ENCODE assay signal across 17 cellular contexts in the genomic region with DNA sequence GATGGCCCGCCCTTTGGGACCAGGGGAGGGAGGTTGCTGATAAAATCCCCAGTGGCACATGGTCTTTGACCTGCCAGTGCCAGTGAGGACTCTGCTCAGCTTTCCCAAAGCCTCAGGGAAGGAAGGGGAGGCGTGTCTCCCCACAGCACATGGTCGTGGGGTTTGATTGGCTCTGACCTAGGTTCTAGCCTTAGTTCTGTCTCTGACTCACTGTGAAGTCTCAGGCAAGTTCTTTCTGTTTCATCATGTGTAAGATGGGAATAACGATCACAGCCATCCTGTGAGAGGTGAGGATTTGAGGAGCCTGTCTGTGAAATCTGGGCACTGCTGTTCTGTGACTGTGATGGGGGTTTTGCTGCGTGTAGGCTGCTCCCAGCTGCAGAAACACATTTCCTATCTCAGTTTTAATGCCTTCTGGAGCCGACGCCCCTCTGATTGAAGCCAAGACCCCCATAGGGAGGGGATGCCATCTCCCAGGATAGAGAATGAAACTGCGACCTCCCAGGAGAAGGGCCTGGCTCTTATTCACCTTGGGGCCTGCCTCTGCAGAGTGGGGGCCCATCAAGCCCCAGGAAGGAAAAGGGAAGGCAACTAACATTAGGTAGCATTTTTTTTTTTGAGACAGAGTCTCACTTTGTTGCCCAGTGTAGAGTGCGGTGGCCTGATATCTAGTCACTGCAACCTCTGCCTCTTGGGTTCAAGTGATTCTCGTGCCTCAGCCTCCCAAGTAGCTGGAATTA.
DNase-seq lines count a peak whose midpoint lies in the region; ATAC-seq and TF ChIP-seq lines count a peak whose summit lies in the region.
"Had no signal": no experiment of that assay in that cellular context is flagged by ENCODE, and none has a peak within 500 bp of the region (broad histone marks: within the 10 kb centered on the region; RNA-seq: fewer than 3 reads in every experiment).

No MANE protein-coding gene starts in this region.

- H3K27me3 ChIP-seq in Caco-2 (replicated peaks; ENCODE audit: control insufficient read depth, insufficient read depth, low read length) (no peaks in the 10 kb centered on the region), MG63 (no peaks in the 10 kb centered on the region)
- H3K27me3 ChIP-seq: SJSA1 had no signal

- no peaks in the 10 kb centered on the region; the same call in 1 of the 2 replicates for H3K9me3 ChIP-seq in Caco-2
- no peaks in the 10 kb centered on the region for H3K9me3 ChIP-seq in MG63
- H3K9me3 ChIP-seq: SJSA1 had no signal

- no peaks in the 10 kb centered on the region for H3K27me3 Mint-ChIP-seq in Caco-2 (ENCODE audit: insufficient read depth, unreplicated experiment)
- peaks cover 9% of the 10 kb centered on the region for H3K27me3 Mint-ChIP-seq in nephron (ENCODE audit: low read depth)

- intact Hi-C loops in Caco-2 (cut with micrococcal nuclease; ENCODE audit: unreplicated experiment), result no loop called here

- ATAC-seq in HG02623 (IDR thresholded peaks at IDR 0.05; ENCODE audit: unreplicated experiment), result no peak
- no peak for ATAC-seq in GM18505 (IDR thresholded peaks at IDR 0.05; ENCODE audit: unreplicated experiment)
- ATAC-seq: activated naive CD8-positive, alpha-beta T cell treated with anti-CD3 and anti-CD28 coated beads, Interleukin-2, amount 50 U/mL, for 24 hours; left lobe of liver had no signal

- TF ChIP-seq POLR2A in GM18505 (IDR thresholded peaks at IDR 0.05; ENCODE audit: borderline replicate concordance, extremely low read depth, insufficient read depth, insufficient read length), result no peak

- no peaks in the 10 kb centered on the region for H3K36me3 ChIP-seq in Caco-2 (ENCODE audit: control insufficient read depth, insufficient read depth, low read length)
- H3K36me3 ChIP-seq in MG63, result no peaks in the 10 kb centered on the region
- H3K36me3 ChIP-seq: SJSA1 had no signal

- CTCF ChIA-PET in Caco-2 (lab: Charles Lee), result no interaction called here

- H3K4me1 Mint-ChIP-seq in Caco-2 (ENCODE audit: low read depth, unreplicated experiment), result peaks cover 26% of the 10 kb centered on the region
- peaks cover 47% of the 10 kb centered on the region for H3K4me1 Mint-ChIP-seq in nephron
- H3K4me1 Mint-ChIP-seq: activated naive CD8-positive, alpha-beta T cell treated with anti-CD3 and anti-CD28 coated beads, Interleukin-2, amount 50 U/mL, for 24 hours had no signal

- H3K4me3 ChIP-seq in Caco-2 (ENCODE audit: low read depth, low read length) (no peak overlapping the region), MG63 (no peak overlapping the region), epithelial cell of esophagus (ENCODE audit: low read length) (no peak overlapping the region)
- H3K4me3 ChIP-seq: SJSA1 had no signal

- H3K27ac Mint-ChIP-seq in Caco-2 (ENCODE audit: unreplicated experiment) (peak overlapping the region; percentile 72), nephron (peak overlapping the region; percentile 69 to 97 (median 90))
- H3K27ac Mint-ChIP-seq: activated naive CD8-positive, alpha-beta T cell treated with anti-CD3 and anti-CD28 coated beads, Interleukin-2, amount 50 U/mL, for 24 hours had no signal

- BruUV-seq in Caco-2 (replicated peaks; lab: Mats Ljungman, UMichigan), result no TSS peak

- POLR2A ChIA-PET in Caco-2 (lab: Charles Lee), result no interaction called here

- H3K4me1 ChIP-seq in Caco-2, result peaks cover 21% of the 10 kb centered on the region
- H3K4me1 ChIP-seq: SJSA1 had no signal

- TF ChIP-seq CTCF in Caco-2 (IDR thresholded peaks at IDR 0.05; ENCODE audit: insufficient read depth in 1 of 2, low read depth in 1 of 2, low read length in 1 of 2, severe bottlenecking in 1 of 2, unreplicated experiment in 1 of 2), result no peak
- no peak for TF ChIP-seq CTCF in epithelial cell of esophagus (IDR thresholded peaks at IDR 0.05; ENCODE audit: insufficient read depth, low read depth, low read length, missing control alignments)
- TF ChIP-seq CTCF in nephron (IDR thresholded peaks at IDR 0.05; ENCODE audit: unreplicated experiment in 3 of 3), result no peak

- H3K36me3 Mint-ChIP-seq in Caco-2 (ENCODE audit: insufficient read depth, unreplicated experiment), result peaks cover 7% of the 10 kb centered on the region
- no peaks in the 10 kb centered on the region for H3K36me3 Mint-ChIP-seq in nephron (ENCODE audit: low read depth)

- H3K9me3 Mint-ChIP-seq in Caco-2 (ENCODE audit: unreplicated experiment) (peaks cover 18% of the 10 kb centered on the region), nephron (peaks cover 8% of the 10 kb centered on the region)

- H3K4me3 Mint-ChIP-seq in Caco-2 (ENCODE audit: unreplicated experiment), result no peak overlapping the region
- no peak overlapping the region for H3K4me3 Mint-ChIP-seq in nephron
- H3K4me3 Mint-ChIP-seq: activated naive CD8-positive, alpha-beta T cell treated with anti-CD3 and anti-CD28 coated beads, Interleukin-2, amount 50 U/mL, for 24 hours had no signal

- DNase-seq in Caco-2 (no peak), MG63 (peak; percentile 33), epithelial cell of esophagus (ENCODE audit: low read depth) (peak; percentile 87), KG1 (lab: John Stamatoyannopoulos, UW) (no peak), NCI-H2196 treated with DMSO at 0.1 percent for 48 hours (lab: John Stamatoyannopoulos, UW; ENCODE audit: unreplicated experiment) (no peak)
- DNase-seq: activated CD4-positive, alpha-beta T cell treated with anti-CD3 and anti-CD28 coated beads, Interleukin-2, amount 50 U/mL, for 4 hours; activated naive CD8-positive, alpha-beta T cell treated with anti-CD3 and anti-CD28 coated beads, Interleukin-2, amount 50 U/mL, for 24 hours; activated T-cell treated with anti-CD3 and anti-CD28 coated beads, Interleukin-2, amount 50 U/mL, for 48 hours; DMS 273 treated with DMSO at 0.1 percent for 48 hours; erythroblast; NCI-H1048; NCI-H2171 had no signal

Comparison
In these comparisons a context has a peak if more than half of its experiments do, and no peak if none do; other contexts are left out.
1. DNase-seq: peak in MG63 (single experiment) and epithelial cell of esophagus (single experiment); none in Caco-2 (0 of 2), KG1 (single experiment) and NCI-H2196 treated with DMSO at 0.1 percent for 48 hours (single experiment).